Comparison of ENCODE assay signal across 21 cellular contexts in genomic region chr10:77905086-77905735, GRCh38. TPM values are rescaled to one million over a fixed set of nuclear protein-coding genes. Genes with fewer than 3 reads are reported as not detected.
DNase-seq lines count a peak whose midpoint lies in the region; ATAC-seq and TF ChIP-seq lines count a peak whose summit lies in the region.
"Had no signal": no experiment of that assay in that cellular context is flagged by ENCODE, and none has a peak within 500 bp of the region (broad histone marks: within the 10 kb centered on the region; RNA-seq: fewer than 3 reads in every experiment).

No MANE protein-coding gene starts in this region.

- DNase-seq in DMS79 treated with DMSO at 0.1 percent for 48 hours (lab: John Stamatoyannopoulos, UW) (peak; percentile 60), NCI-H2029 (lab: John Stamatoyannopoulos, UW) (peak; percentile 80), RWPE1 (ENCODE audit: low spot score) (no peak), neural crest cell (ENCODE audit: low read depth, low spot score) (no peak), EL (no peak), posterior vena cava (ENCODE audit: low spot score) (no peak)
- DNase-seq: activated CD4-positive, alpha-beta T cell treated with anti-CD3 and anti-CD28 coated beads for 1 hour; activated CD8-positive, alpha-beta memory T cell treated with anti-CD3 and anti-CD28 coated beads for 24 hours; activated naive CD4-positive, alpha-beta T cell; activated T-cell treated with anti-CD3 and anti-CD28 coated beads, Interleukin-2, amount 50 U/mL, for 24 hours; CD4-positive, alpha-beta memory T cell; cortex of kidney; DND-41; endodermal cell; kidney glomerular epithelial cell; NCI-H524 treated with DMSO at 0.1 percent for 48 hours; nucleus accumbens; Right ventricle myocardium superior; stimulated activated CD4-positive, alpha-beta T cell treated with anti-CD3 and anti-CD28 coated beads, Interleukin-4, amount 100 ng/mL, for 24 hours; stimulated activated naive CD8-positive, alpha-beta T cell treated with anti-CD3 and anti-CD28 coated beads, Interleukin-15, Interleukin-2, amounts not matched to agents 100 U/mL and 50 U/mL, for 24 hours had no signal

- H3K36me3 Mint-ChIP-seq in neural crest cell (ENCODE audit: low read depth): no peaks in the 10 kb centered on the region
- H3K36me3 Mint-ChIP-seq: CD4-positive, alpha-beta memory T cell had no signal

- H3K27me3 Mint-ChIP-seq in neural crest cell (ENCODE audit: low read depth): no peaks in the 10 kb centered on the region

- TF ChIP-seq CTCF in RWPE1 (conservative IDR thresholded peaks at IDR 0.05; ENCODE audit: low read depth) (no peak), neural crest cell (conservative IDR thresholded peaks at IDR 0.05) (no peak)

- intact Hi-C loops in posterior vena cava (cut with DNase I): no loop called here

- POLR2A ChIA-PET in RWPE1 (lab: Yijun Ruan, JAX; ENCODE audit: low non-redundant PET): no interaction called here

- no peak overlapping the region for H3K4me3 Mint-ChIP-seq in neural crest cell
- H3K4me3 Mint-ChIP-seq: activated T-cell treated with anti-CD3 and anti-CD28 coated beads, Interleukin-2, amount 50 U/mL, for 24 hours; CD4-positive, alpha-beta memory T cell; endodermal cell had no signal

- no peak for ATAC-seq in GM19452 (IDR thresholded peaks at IDR 0.05; ENCODE audit: unreplicated experiment)
- ATAC-seq: stimulated activated naive CD8-positive, alpha-beta T cell treated with anti-CD3 and anti-CD28 coated beads, Interleukin-15, Interleukin-2, amounts not matched to agents 100 U/mL and 50 U/mL, for 24 hours had no signal

- peak overlapping the region; percentile 81 for H3K27ac Mint-ChIP-seq in neural crest cell (ENCODE audit: unreplicated experiment)
- H3K27ac Mint-ChIP-seq: activated T-cell treated with anti-CD3 and anti-CD28 coated beads, Interleukin-2, amount 50 U/mL, for 24 hours; CD4-positive, alpha-beta memory T cell had no signal

- CTCF ChIA-PET in RWPE1 (lab: Yijun Ruan, JAX): no interaction called here

- H3K4me1 Mint-ChIP-seq in neural crest cell: peaks cover 30% of the 10 kb centered on the region
- H3K4me1 Mint-ChIP-seq: CD4-positive, alpha-beta memory T cell had no signal

- H3K9me3 Mint-ChIP-seq in neural crest cell: no peaks in the 10 kb centered on the region
- H3K9me3 Mint-ChIP-seq: activated T-cell treated with anti-CD3 and anti-CD28 coated beads, Interleukin-2, amount 50 U/mL, for 24 hours; CD4-positive, alpha-beta memory T cell; endodermal cell had no signal

- peak overlapping the region; percentile 49 for H3K27ac ChIP-seq in RWPE1

RNA-seq across cellular contexts. Expression of gene DLG5, which starts 21.3 kb away (rescaled TPM):
- total RNA-seq in neural crest cell: 82.2 and 87.3 TPM in 2 replicates
- total RNA-seq in posterior vena cava: 10 to 100 TPM; 34.4 to 39.9 TPM

Comparison
In these comparisons a context has a peak if more than half of its experiments do, and no peak if none do; other contexts are left out.
1. DNase-seq: peak in DMS79 treated with DMSO at 0.1 percent for 48 hours (single experiment) and NCI-H2029 (single experiment); none in RWPE1 (single experiment), neural crest cell (single experiment), EL (single experiment) and posterior vena cava (single experiment).